In genomic region chr22:31347251-31348008, GRCh38 we compare ENCODE assay signal across 8 cellular contexts. TPM values are rescaled to one million over a fixed set of nuclear protein-coding genes. Genes with fewer than 3 reads are reported as not detected.
DNase-seq lines count a peak whose midpoint lies in the region; ATAC-seq and TF ChIP-seq lines count a peak whose summit lies in the region.

No MANE protein-coding gene starts in this region.

- intact Hi-C loops in A673 (cut with micrococcal nuclease; ENCODE audit: unreplicated experiment) = loop anchor here (1.0 kb wide), 1 partner anchor 52 kb away; the partner anchor contains the start of gene DRG1

- DNase-seq in A673 (ENCODE audit: low spot score) = peak; percentile 91
- DNase-seq in NCI-H2227 treated with DMSO at 0.1 percent for 48 hours (lab: John Stamatoyannopoulos, UW) = peak; percentile 34
- DNase-seq in activated CD4-positive, alpha-beta T cell treated with anti-CD3 and anti-CD28 coated beads for 1 hour = peak; percentile 15
- DNase-seq in choroid plexus epithelial cell (ENCODE audit: low read depth) = peak; percentile 80
- peak; percentile 49 for DNase-seq in kidney glomerular epithelial cell (lab: John Stamatoyannopoulos, UW)
- peak; percentile 84 for DNase-seq in stimulated activated CD4-positive, alpha-beta T cell treated with anti-CD3 and anti-CD28 coated beads, Interleukin-15, amount 100 ng/mL, for 24 hours

- CTCF ChIA-PET in A673 (lab: Charles Lee) = no interaction called here

- peaks cover 26% of the 10 kb centered on the region for H3K4me1 ChIP-seq in A673 (ENCODE audit: insufficient read depth, low read length, poor library complexity, severe bottlenecking)

- peak overlapping the region; percentile 90 for H3K27ac ChIP-seq in A673 (ENCODE audit: low read depth, low read length, poor library complexity, severe bottlenecking)

- peak; percentile 54 for TF ChIP-seq POLR2A in GM19193 (IDR thresholded peaks at IDR 0.05; ENCODE audit: extremely low read depth, insufficient read depth, insufficient read length)

- H3K27me3 ChIP-seq in A673 (replicated peaks; ENCODE audit: insufficient read depth, low read depth, low read length, poor library complexity) = no peaks in the 10 kb centered on the region

- ATAC-seq in GM21367 (IDR thresholded peaks at IDR 0.05; ENCODE audit: unreplicated experiment) = no peak

- H3K9me3 ChIP-seq in A673 (ENCODE audit: low read depth, low read length, poor library complexity, severe bottlenecking) = no peaks in the 10 kb centered on the region

- no peak for TF ChIP-seq CTCF in A673 (conservative IDR thresholded peaks at IDR 0.05; ENCODE audit: low read depth, low read length)
- no peak for TF ChIP-seq CTCF in choroid plexus epithelial cell (conservative IDR thresholded peaks at IDR 0.05; ENCODE audit: low read depth, low read length)

- H3K4me3 ChIP-seq in A673 (ENCODE audit: low read depth, low read length, poor library complexity, severe bottlenecking) (peak overlapping the region; percentile 64), choroid plexus epithelial cell (ENCODE audit: low read depth, low read length) (peak overlapping the region; percentile 69)

- POLR2A ChIA-PET in A673 (lab: Charles Lee; ENCODE audit: low non-redundant PET) = interaction anchor here (1.3 kb wide), 1 partner anchor 57 kb away, joined by 4 read pairs; no protein-coding TSS in a partner anchor

- BruUV-seq in A673 (replicated peaks; lab: Mats Ljungman, UMichigan) = no TSS peak

- peaks cover 4% of the 10 kb centered on the region for H3K36me3 ChIP-seq in A673 (ENCODE audit: insufficient read depth, low read length, poor library complexity, severe bottlenecking)

RNA-seq across cellular contexts. Expression of gene PATZ1, which starts 1.3 kb away (rescaled TPM):
- 53.4 and 58.5 TPM in 2 replicates for total RNA-seq in A673 (2021)

RNA-seq across cellular contexts. Expression of gene DRG1, which starts 52.0 kb away (rescaled TPM):
- 115 and 116 TPM in 2 replicates for total RNA-seq in A673 (2021)

RNA-seq across cellular contexts. Expression of gene PIK3IP1, which starts 55.1 kb away (rescaled TPM):
- total RNA-seq in A673 (2021) = 0.24 and 0.46 TPM in 2 replicates

Comparison
In these comparisons a context has a peak if more than half of its experiments do, and no peak if none do; other contexts are left out.
1. DNase-seq: peak in every context shown above with its lines; median percentile 91 in A673; 84 in stimulated activated CD4-positive, alpha-beta T cell treated with anti-CD3 and anti-CD28 coated beads, Interleukin-15, amount 100 ng/mL, for 24 hours; 80 in choroid plexus epithelial cell; 49 in kidney glomerular epithelial cell; 34 in NCI-H2227 treated with DMSO at 0.1 percent for 48 hours; 15 in activated CD4-positive, alpha-beta T cell treated with anti-CD3 and anti-CD28 coated beads for 1 hour.